In genomic region chr14:71952381-71953363, GRCh38 we compare ENCODE assay signal across 21 cellular contexts. TPM values are rescaled to one million over a fixed set of nuclear protein-coding genes. Genes with fewer than 3 reads are reported as not detected.
DNase-seq lines count a peak whose midpoint lies in the region; ATAC-seq and TF ChIP-seq lines count a peak whose summit lies in the region.
"Had no signal": no experiment of that assay in that cellular context is flagged by ENCODE, and none has a peak within 500 bp of the region (broad histone marks: within the 10 kb centered on the region; RNA-seq: fewer than 3 reads in every experiment).

No MANE protein-coding gene starts in this region.

- peaks cover 51% of the 10 kb centered on the region for H3K27me3 Mint-ChIP-seq in MCF 10A (ENCODE audit: insufficient read depth, unreplicated experiment)

- H3K36me3 ChIP-seq in breast epithelium: no peaks in the 10 kb centered on the region
- H3K36me3 ChIP-seq in thyroid gland: no peaks in the 10 kb centered on the region
- H3K36me3 ChIP-seq: Peyer's patch had no signal

- H3K27me3 ChIP-seq in breast epithelium (no peaks in the 10 kb centered on the region), thyroid gland (no peaks in the 10 kb centered on the region)
- H3K27me3 ChIP-seq: Peyer's patch had no signal

- intact Hi-C loops in MCF 10A (cut with micrococcal nuclease) (no loop called here), breast epithelium (cut with DNase I; ENCODE audit: low total_unique reads) (loop anchor here (5.0 kb wide), 1 partner anchor 805 kb away; no protein-coding TSS in a partner anchor), thyroid gland (cut with DNase I) (no loop called here)

- H3K4me1 Mint-ChIP-seq in MCF 10A (ENCODE audit: insufficient read depth, unreplicated experiment): no peaks in the 10 kb centered on the region
- H3K4me1 Mint-ChIP-seq: T-cell had no signal

- WGBS in thyroid gland, 2 donors: 68 to 72% methylated on average over 6 of the region's 6 CpGs

- ATAC-seq in HG02885 (IDR thresholded peaks at IDR 0.05; ENCODE audit: poor library complexity, unreplicated experiment): no peak
- no peak for ATAC-seq in GM19395 (IDR thresholded peaks at IDR 0.05; ENCODE audit: unreplicated experiment)
- ATAC-seq: T-cell had no signal

- no peaks in the 10 kb centered on the region for H3K9me3 Mint-ChIP-seq in MCF 10A (ENCODE audit: unreplicated experiment)

- CTCF ChIA-PET in MCF 10A (lab: Yijun Ruan, JAX): no interaction called here

- no peak for TF ChIP-seq CTCF in MCF 10A (IDR thresholded peaks at IDR 0.05; ENCODE audit: unreplicated experiment)
- no peak for TF ChIP-seq CTCF in breast epithelium (IDR thresholded peaks at IDR 0.05)
- no peak for TF ChIP-seq CTCF in thyroid gland (IDR thresholded peaks at IDR 0.05)
- TF ChIP-seq CTCF in foreskin fibroblast (IDR thresholded peaks at IDR 0.05; ENCODE audit: low read depth, low read length): no peak

- H3K27ac Mint-ChIP-seq in MCF 10A (ENCODE audit: low read depth, unreplicated experiment): no peak overlapping the region
- H3K27ac Mint-ChIP-seq: T-cell had no signal

- DNase-seq in MCF 10A (ENCODE audit: unreplicated experiment) (peak; percentile 44), breast epithelium (ENCODE audit: low spot score in 2 of 2) (no peak), LHCN-M2 (ENCODE audit: low read depth) (peak; percentile 1), caudate nucleus (lab: John Stamatoyannopoulos, UW) (peak in 2 of 61 donors; percentile 4 to 48), thyroid gland (no peak), foreskin fibroblast (no peak)
- DNase-seq: DMS153, EL, KG1, NCI-H1092 treated with DMSO at 0.1 percent for 48 hours, NCI-H1694 treated with DMSO at 0.1 percent for 48 hours, NCI-H2107, NCI-H446, Peyer's patch, SHP77, SK-N-SH, T-cell had no signal

- H3K36me3 Mint-ChIP-seq in MCF 10A (ENCODE audit: insufficient read depth, unreplicated experiment): no peaks in the 10 kb centered on the region
- H3K36me3 Mint-ChIP-seq: T-cell had no signal

- no TSS peak for BruUV-seq in MCF 10A (replicated peaks; lab: Mats Ljungman, UMichigan)

- POLR2A ChIA-PET in MCF 10A (lab: Yijun Ruan, JAX): no interaction called here

- H3K27ac ChIP-seq in breast epithelium (no peak overlapping the region), caudate nucleus (ENCODE audit: low read depth, low read length) (peak overlapping the region; percentile 39), thyroid gland (peak overlapping the region; percentile 19 to 34 (median 23))
- H3K27ac ChIP-seq: C4-2B, Peyer's patch had no signal

- TF ChIP-seq POLR2A in breast epithelium (IDR thresholded peaks at IDR 0.05) (no peak), thyroid gland (IDR thresholded peaks at IDR 0.05) (no peak)

- no peaks in the 10 kb centered on the region for H3K4me1 ChIP-seq in breast epithelium
- peaks cover 0 to 6% of the 10 kb centered on the region in 2 donors for H3K4me1 ChIP-seq in thyroid gland
- H3K4me1 ChIP-seq: Peyer's patch had no signal

- no peak overlapping the region for H3K4me3 Mint-ChIP-seq in MCF 10A (ENCODE audit: unreplicated experiment)
- H3K4me3 Mint-ChIP-seq: T-cell had no signal

- peaks cover 0 to 7% of the 10 kb centered on the region in 2 donors for H3K9me3 ChIP-seq in breast epithelium
- no peaks in the 10 kb centered on the region for H3K9me3 ChIP-seq in thyroid gland
- H3K9me3 ChIP-seq: Peyer's patch, SK-N-SH had no signal

- H3K4me3 ChIP-seq in breast epithelium (no peak overlapping the region), thyroid gland (replicated peaks in 1 of 3) (no peak overlapping the region), foreskin fibroblast (ENCODE audit: low read depth in 1 of 2, low read length in 2 of 2) (no peak overlapping the region)
- H3K4me3 ChIP-seq: Peyer's patch had no signal

RNA-seq across cellular contexts. Expression of gene RGS6, which starts 20.4 kb away (rescaled TPM):
- not detected in 2 replicates for total RNA-seq in MCF 10A (2022)
- total RNA-seq in breast epithelium: 1 to 10 TPM; 3.4 to 9.2 (median 4.5) TPM
- under 0.01 TPM in 1 of 2 replicates, not detected in the other for total RNA-seq in LHCN-M2 (2014; rRNA removed)
- polyA plus RNA-seq in LHCN-M2 (2012): not detected
- 10 to 100 TPM in 3 of 4 donors, 1 to 10 TPM in 1; 7.6 to 25.3 (median 17.2) TPM for total RNA-seq in thyroid gland
- total RNA-seq: M059J had no signal
- polyA plus RNA-seq: SK-N-SH had no signal

Comparison
In these comparisons a context has a peak if more than half of its experiments do, and no peak if none do; other contexts are left out.
1. DNase-seq: peak in MCF 10A (single experiment) and LHCN-M2 (single experiment); none in breast epithelium (0 of 2), thyroid gland (0 of 2) and foreskin fibroblast (0 of 2).
2. H3K27ac ChIP-seq: peak in caudate nucleus (single experiment) and thyroid gland (3 of 3); none in breast epithelium (0 of 2).